In genomic region chr9:133278161-133279131, GRCh38 we compare ENCODE assay signal across 20 cellular contexts. TPM values are rescaled to one million over a fixed set of nuclear protein-coding genes. Genes with fewer than 3 reads are reported as not detected.
DNase-seq lines count a peak whose midpoint lies in the region; ATAC-seq and TF ChIP-seq lines count a peak whose summit lies in the region.
"Had no signal": no experiment of that assay in that cellular context is flagged by ENCODE, and none has a peak within 500 bp of the region (broad histone marks: within the 10 kb centered on the region; RNA-seq: fewer than 3 reads in every experiment).

No MANE protein-coding gene starts in this region.

- H3K27ac ChIP-seq in upper lobe of right lung, result no peak overlapping the region

- DNase-seq in CD1c-positive myeloid dendritic cell (ENCODE audit: extremely low spot score), result peak; percentile 2
- peak; percentile 15 to 61 for DNase-seq in SHP77 (lab: John Stamatoyannopoulos, UW)
- peak; percentile 24 for DNase-seq in epithelial cell of esophagus (ENCODE audit: low read depth)
- DNase-seq in posterior vena cava (ENCODE audit: low spot score), result peak; percentile 59
- no peak for DNase-seq in DMS53 treated with DMSO at 0.1 percent for 48 hours (lab: John Stamatoyannopoulos, UW; ENCODE audit: unreplicated experiment)
- DNase-seq in upper lobe of right lung, result no peak
- DNase-seq in stimulated activated CD4-positive, alpha-beta T cell treated with anti-CD3 and anti-CD28 coated beads, Interleukin-2, amount 100 ng/mL, for 24 hours, result no peak
- DNase-seq: C1 segment of cervical spinal cord, COR-L47, DMS153, EL, H9, NCI-H1436, NCI-H2029, NCI-H2171, NCI-H446 treated with DMSO at 0.1 percent for 48 hours, OCI-M1 had no signal

- no peaks in the 10 kb centered on the region for H3K36me3 ChIP-seq in upper lobe of right lung

- no peak for ATAC-seq in GM18505 (IDR thresholded peaks at IDR 0.05; ENCODE audit: unreplicated experiment)
- no peak for ATAC-seq in upper lobe of right lung

- no peak for TF ChIP-seq CTCF in epithelial cell of esophagus (IDR thresholded peaks at IDR 0.05; ENCODE audit: insufficient read depth, low read depth, low read length, missing control alignments)
- TF ChIP-seq CTCF in upper lobe of right lung (IDR thresholded peaks at IDR 0.05), result no peak

- no peaks in the 10 kb centered on the region for H3K9me3 ChIP-seq in upper lobe of right lung

- TF ChIP-seq POLR2A in GM18505 (IDR thresholded peaks at IDR 0.05; ENCODE audit: borderline replicate concordance, extremely low read depth, insufficient read depth, insufficient read length), result no peak

- intact Hi-C loops in posterior vena cava (cut with DNase I), result no loop called here
- intact Hi-C loops in upper lobe of right lung (cut with DNase I), result no loop called here

- peaks cover 5% of the 10 kb centered on the region for H3K27me3 ChIP-seq in upper lobe of right lung

- H3K4me1 ChIP-seq in upper lobe of right lung, result no peaks in the 10 kb centered on the region

- H3K4me3 ChIP-seq in epithelial cell of esophagus (ENCODE audit: low read length) (no peak overlapping the region), upper lobe of right lung (no peak overlapping the region)

RNA-seq across cellular contexts. Expression of gene ABO, which starts 3.4 kb away (rescaled TPM):
- total RNA-seq in posterior vena cava (1 to 10 TPM; 1.5 to 2.1 TPM), upper lobe of right lung (16.8 TPM)
- total RNA-seq: A673, RPMI7951 had no signal

RNA-seq across cellular contexts. Expression of gene SURF6, which starts 57.5 kb away (rescaled TPM):
- 10 to 100 TPM; 11.5 to 12.0 TPM for total RNA-seq in posterior vena cava
- 15.9 TPM for total RNA-seq in upper lobe of right lung

Comparison
In these comparisons a context has a peak if more than half of its experiments do, and no peak if none do; other contexts are left out.
1. DNase-seq: peak in CD1c-positive myeloid dendritic cell (single experiment), SHP77 (2 of 2), epithelial cell of esophagus (single experiment) and posterior vena cava (single experiment); none in DMS53 treated with DMSO at 0.1 percent for 48 hours (single experiment), upper lobe of right lung (single experiment) and stimulated activated CD4-positive, alpha-beta T cell treated with anti-CD3 and anti-CD28 coated beads, Interleukin-2, amount 100 ng/mL, for 24 hours (0 of 2).